Comparison of ENCODE assay signal across 8 cellular contexts in genomic region chr7:33107136-33108066, GRCh38. TPM values are rescaled to one million over a fixed set of nuclear protein-coding genes. Genes with fewer than 3 reads are reported as not detected.
DNase-seq lines count a peak whose midpoint lies in the region; ATAC-seq and TF ChIP-seq lines count a peak whose summit lies in the region.

No MANE protein-coding gene starts in this region.

- no peaks in the 10 kb centered on the region for H3K9me3 ChIP-seq in HAP-1

- peaks cover 10% of the 10 kb centered on the region for H3K4me1 ChIP-seq in HAP-1

- TF ChIP-seq CTCF in fibroblast of mammary gland (conservative IDR thresholded peaks at IDR 0.05; ENCODE audit: control insufficient read depth, insufficient read depth, low read depth, low read length), result peak; percentile 47
- peak; percentile 60 for TF ChIP-seq CTCF in neural crest cell (conservative IDR thresholded peaks at IDR 0.05)

- ATAC-seq in HG02840 (IDR thresholded peaks at IDR 0.05; ENCODE audit: low FRiP score, unreplicated experiment), result no peak

- in situ Hi-C loops in HAP-1 (cut with MboI; ENCODE audit: low sequenced_read_pairs), result no loop called here

- H3K36me3 ChIP-seq in HAP-1 (replicated peaks), result peaks cover 13% of the 10 kb centered on the region

- peak; percentile 35 for DNase-seq in activated CD4-positive, alpha-beta T cell treated with anti-CD3 and anti-CD28 coated beads for 48 hours
- no peak for DNase-seq in activated CD4-positive, alpha-beta T cell treated with anti-CD3 and anti-CD28 coated beads for 1 hour
- DNase-seq in HAP-1 (ENCODE audit: low spot score in 2 of 2) (peak; percentile 41 to 70), NCI-H1105 treated with DMSO at 0.1 percent for 48 hours (lab: John Stamatoyannopoulos, UW) (peak; percentile 40), fibroblast of mammary gland (ENCODE audit: low read depth) (peak; percentile 56), neural crest cell (ENCODE audit: low read depth, low spot score) (peak; percentile 11)
- peak; percentile 7 to 16 for DNase-seq in activated CD4-positive, alpha-beta T cell treated with anti-CD3 and anti-CD28 coated beads, Interleukin-2, amount 50 U/mL, for 48 hours

- no peak overlapping the region for H3K27ac Mint-ChIP-seq in neural crest cell (ENCODE audit: unreplicated experiment)

- H3K4me3 ChIP-seq in HAP-1 (peak overlapping the region; percentile 62), fibroblast of mammary gland (ENCODE audit: control insufficient read depth, low read depth, low read length) (peak overlapping the region; percentile 85)

- peaks cover 23% of the 10 kb centered on the region for H3K4me1 Mint-ChIP-seq in neural crest cell

- no peaks in the 10 kb centered on the region for H3K36me3 Mint-ChIP-seq in neural crest cell (ENCODE audit: low read depth)

- peak overlapping the region; percentile 90 for H3K4me3 Mint-ChIP-seq in neural crest cell

- H3K27me3 ChIP-seq in HAP-1 (ENCODE audit: low read depth), result peaks cover 3% of the 10 kb centered on the region; the same call in 1 of the 2 replicates

- H3K27me3 Mint-ChIP-seq in neural crest cell (ENCODE audit: low read depth), result peaks cover 23% of the 10 kb centered on the region

- no peaks in the 10 kb centered on the region for H3K9me3 Mint-ChIP-seq in neural crest cell

RNA-seq across cellular contexts. Expression of gene RP9, which starts 1.8 kb away (rescaled TPM):
- total RNA-seq in neural crest cell, result 27.5 and 32.7 TPM in 2 replicates

RNA-seq across cellular contexts. Expression of gene BBS9, which starts 22.0 kb away (rescaled TPM):
- total RNA-seq in neural crest cell, result 13.9 and 16.2 TPM in 2 replicates

RNA-seq across cellular contexts. Expression of gene NT5C3A, which starts 44.8 kb away (rescaled TPM):
- total RNA-seq in neural crest cell, result 30.8 and 35.5 TPM in 2 replicates
